1 cellular context compared by ENCODE assay signal in the genomic region with DNA sequence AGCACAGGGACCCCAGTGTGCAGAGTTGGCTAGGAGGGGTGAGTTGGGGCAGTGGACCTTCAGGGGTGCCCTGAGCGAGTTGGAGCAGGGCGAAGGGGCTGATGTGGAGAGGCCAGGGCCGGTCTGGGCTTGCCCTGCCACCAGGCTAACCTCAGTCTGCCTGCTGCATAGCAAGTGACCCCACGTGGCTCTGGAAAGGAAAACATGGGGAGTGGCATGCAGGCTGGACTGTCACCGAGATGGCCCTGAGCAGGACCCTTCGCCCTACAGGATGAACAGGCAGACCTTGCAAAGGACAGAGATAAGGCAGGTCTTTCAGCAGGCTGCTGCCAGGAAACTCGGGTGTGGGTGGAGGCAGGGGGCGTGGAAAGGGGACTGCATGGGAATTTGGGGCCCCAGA.
TF ChIP-seq lines count a peak whose summit lies in the region.

No MANE protein-coding gene starts in this region.

TF ChIP-seq in HepG2, 621 proteins besides CTCF, POLR2A, EP300 and RAD21 (continued from another document):
- TF ChIP-seq, protein P1, sequence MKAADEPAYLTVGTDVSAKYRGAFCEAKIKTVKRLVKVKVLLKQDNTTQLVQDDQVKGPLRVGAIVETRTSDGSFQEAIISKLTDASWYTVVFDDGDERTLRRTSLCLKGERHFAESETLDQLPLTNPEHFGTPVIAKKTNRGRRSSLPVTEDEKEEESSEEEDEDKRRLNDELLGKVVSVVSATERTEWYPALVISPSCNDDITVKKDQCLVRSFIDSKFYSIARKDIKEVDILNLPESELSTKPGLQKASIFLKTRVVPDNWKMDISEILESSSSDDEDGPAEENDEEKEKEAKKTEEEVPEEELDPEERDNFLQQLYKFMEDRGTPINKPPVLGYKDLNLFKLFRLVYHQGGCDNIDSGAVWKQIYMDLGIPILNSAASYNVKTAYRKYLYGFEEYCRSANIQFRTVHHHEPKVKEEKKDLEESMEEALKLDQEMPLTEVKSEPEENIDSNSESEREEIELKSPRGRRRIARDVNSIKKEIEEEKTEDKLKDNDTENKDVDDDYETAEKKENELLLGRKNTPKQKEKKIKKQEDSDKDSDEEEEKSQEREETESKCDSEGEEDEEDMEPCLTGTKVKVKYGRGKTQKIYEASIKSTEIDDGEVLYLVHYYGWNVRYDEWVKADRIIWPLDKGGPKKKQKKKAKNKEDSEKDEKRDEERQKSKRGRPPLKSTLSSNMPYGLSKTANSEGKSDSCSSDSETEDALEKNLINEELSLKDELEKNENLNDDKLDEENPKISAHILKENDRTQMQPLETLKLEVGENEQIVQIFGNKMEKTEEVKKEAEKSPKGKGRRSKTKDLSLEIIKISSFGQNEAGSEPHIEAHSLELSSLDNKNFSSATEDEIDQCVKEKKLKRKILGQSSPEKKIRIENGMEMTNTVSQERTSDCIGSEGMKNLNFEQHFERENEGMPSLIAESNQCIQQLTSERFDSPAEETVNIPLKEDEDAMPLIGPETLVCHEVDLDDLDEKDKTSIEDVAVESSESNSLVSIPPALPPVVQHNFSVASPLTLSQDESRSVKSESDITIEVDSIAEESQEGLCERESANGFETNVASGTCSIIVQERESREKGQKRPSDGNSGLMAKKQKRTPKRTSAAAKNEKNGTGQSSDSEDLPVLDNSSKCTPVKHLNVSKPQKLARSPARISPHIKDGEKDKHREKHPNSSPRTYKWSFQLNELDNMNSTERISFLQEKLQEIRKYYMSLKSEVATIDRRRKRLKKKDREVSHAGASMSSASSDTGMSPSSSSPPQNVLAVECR (CRISPR knock-in tag; IDR thresholded peaks at IDR 0.05; ENCODE audit: borderline replicate concordance) = peak; percentile 42; the same call in 1 of the 2 replicates
- TF ChIP-seq, protein P2, sequence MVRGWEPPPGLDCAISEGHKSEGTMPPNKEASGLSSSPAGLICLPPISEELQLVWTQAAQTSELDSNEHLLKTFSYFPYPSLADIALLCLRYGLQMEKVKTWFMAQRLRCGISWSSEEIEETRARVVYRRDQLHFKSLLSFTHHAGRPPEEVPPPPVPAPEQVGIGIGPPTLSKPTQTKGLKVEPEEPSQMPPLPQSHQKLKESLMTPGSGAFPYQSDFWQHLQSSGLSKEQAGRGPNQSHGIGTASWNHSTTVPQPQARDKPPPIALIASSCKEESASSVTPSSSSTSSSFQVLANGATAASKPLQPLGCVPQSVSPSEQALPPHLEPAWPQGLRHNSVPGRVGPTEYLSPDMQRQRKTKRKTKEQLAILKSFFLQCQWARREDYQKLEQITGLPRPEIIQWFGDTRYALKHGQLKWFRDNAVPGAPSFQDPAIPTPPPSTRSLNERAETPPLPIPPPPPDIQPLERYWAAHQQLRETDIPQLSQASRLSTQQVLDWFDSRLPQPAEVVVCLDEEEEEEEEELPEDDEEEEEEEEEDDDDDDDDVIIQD (CRISPR knock-in tag; IDR thresholded peaks at IDR 0.05; ENCODE audit: low read depth) = no peak
- TF ChIP-seq FOXA1 (IDR thresholded peaks at IDR 0.05) = no peak
- peak; percentile 45; the same call in 1 of the 2 replicates for TF ChIP-seq FOXA1 (CRISPR knock-in tag; IDR thresholded peaks at IDR 0.05)
- TF ChIP-seq, protein P3, sequence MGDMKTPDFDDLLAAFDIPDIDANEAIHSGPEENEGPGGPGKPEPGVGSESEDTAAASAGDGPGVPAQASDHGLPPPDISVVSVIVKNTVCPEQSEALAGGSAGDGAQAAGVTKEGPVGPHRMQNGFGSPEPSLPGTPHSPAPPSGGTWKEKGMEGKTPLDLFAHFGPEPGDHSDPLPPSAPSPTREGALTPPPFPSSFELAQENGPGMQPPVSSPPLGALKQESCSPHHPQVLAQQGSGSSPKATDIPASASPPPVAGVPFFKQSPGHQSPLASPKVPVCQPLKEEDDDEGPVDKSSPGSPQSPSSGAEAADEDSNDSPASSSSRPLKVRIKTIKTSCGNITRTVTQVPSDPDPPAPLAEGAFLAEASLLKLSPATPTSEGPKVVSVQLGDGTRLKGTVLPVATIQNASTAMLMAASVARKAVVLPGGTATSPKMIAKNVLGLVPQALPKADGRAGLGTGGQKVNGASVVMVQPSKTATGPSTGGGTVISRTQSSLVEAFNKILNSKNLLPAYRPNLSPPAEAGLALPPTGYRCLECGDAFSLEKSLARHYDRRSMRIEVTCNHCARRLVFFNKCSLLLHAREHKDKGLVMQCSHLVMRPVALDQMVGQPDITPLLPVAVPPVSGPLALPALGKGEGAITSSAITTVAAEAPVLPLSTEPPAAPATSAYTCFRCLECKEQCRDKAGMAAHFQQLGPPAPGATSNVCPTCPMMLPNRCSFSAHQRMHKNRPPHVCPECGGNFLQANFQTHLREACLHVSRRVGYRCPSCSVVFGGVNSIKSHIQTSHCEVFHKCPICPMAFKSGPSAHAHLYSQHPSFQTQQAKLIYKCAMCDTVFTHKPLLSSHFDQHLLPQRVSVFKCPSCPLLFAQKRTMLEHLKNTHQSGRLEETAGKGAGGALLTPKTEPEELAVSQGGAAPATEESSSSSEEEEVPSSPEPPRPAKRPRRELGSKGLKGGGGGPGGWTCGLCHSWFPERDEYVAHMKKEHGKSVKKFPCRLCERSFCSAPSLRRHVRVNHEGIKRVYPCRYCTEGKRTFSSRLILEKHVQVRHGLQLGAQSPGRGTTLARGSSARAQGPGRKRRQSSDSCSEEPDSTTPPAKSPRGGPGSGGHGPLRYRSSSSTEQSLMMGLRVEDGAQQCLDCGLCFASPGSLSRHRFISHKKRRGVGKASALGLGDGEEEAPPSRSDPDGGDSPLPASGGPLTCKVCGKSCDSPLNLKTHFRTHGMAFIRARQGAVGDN (CRISPR knock-in tag; IDR thresholded peaks at IDR 0.05) = peak; percentile 77
- TF ChIP-seq, protein P4, sequence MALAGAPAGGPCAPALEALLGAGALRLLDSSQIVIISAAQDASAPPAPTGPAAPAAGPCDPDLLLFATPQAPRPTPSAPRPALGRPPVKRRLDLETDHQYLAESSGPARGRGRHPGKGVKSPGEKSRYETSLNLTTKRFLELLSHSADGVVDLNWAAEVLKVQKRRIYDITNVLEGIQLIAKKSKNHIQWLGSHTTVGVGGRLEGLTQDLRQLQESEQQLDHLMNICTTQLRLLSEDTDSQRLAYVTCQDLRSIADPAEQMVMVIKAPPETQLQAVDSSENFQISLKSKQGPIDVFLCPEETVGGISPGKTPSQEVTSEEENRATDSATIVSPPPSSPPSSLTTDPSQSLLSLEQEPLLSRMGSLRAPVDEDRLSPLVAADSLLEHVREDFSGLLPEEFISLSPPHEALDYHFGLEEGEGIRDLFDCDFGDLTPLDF (CRISPR knock-in tag; IDR thresholded peaks at IDR 0.05) = no peak
- TF ChIP-seq SALL1 (CRISPR knock-in tag; IDR thresholded peaks at IDR 0.05) = peak; percentile 42; the same call in 1 of the 2 replicates
- TF ChIP-seq, protein P5, sequence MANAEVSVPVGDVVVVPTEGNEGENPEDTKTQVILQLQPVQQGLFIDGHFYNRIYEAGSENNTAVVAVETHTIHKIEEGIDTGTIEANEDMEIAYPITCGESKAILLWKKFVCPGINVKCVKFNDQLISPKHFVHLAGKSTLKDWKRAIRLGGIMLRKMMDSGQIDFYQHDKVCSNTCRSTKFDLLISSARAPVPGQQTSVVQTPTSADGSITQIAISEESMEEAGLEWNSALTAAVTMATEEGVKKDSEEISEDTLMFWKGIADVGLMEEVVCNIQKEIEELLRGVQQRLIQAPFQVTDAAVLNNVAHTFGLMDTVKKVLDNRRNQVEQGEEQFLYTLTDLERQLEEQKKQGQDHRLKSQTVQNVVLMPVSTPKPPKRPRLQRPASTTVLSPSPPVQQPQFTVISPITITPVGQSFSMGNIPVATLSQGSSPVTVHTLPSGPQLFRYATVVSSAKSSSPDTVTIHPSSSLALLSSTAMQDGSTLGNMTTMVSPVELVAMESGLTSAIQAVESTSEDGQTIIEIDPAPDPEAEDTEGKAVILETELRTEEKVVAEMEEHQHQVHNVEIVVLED (CRISPR knock-in tag; IDR thresholded peaks at IDR 0.05; ENCODE audit: borderline replicate concordance) = no peak
- TF ChIP-seq ZNF136 (CRISPR knock-in tag; IDR thresholded peaks at IDR 0.05; ENCODE audit: low read depth) = no peak
- TF ChIP-seq, protein P6, sequence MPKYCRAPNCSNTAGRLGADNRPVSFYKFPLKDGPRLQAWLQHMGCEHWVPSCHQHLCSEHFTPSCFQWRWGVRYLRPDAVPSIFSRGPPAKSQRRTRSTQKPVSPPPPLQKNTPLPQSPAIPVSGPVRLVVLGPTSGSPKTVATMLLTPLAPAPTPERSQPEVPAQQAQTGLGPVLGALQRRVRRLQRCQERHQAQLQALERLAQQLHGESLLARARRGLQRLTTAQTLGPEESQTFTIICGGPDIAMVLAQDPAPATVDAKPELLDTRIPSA (CRISPR knock-in tag; IDR thresholded peaks at IDR 0.05; ENCODE audit: borderline replicate concordance) = no peak
- TF ChIP-seq, protein P7, sequence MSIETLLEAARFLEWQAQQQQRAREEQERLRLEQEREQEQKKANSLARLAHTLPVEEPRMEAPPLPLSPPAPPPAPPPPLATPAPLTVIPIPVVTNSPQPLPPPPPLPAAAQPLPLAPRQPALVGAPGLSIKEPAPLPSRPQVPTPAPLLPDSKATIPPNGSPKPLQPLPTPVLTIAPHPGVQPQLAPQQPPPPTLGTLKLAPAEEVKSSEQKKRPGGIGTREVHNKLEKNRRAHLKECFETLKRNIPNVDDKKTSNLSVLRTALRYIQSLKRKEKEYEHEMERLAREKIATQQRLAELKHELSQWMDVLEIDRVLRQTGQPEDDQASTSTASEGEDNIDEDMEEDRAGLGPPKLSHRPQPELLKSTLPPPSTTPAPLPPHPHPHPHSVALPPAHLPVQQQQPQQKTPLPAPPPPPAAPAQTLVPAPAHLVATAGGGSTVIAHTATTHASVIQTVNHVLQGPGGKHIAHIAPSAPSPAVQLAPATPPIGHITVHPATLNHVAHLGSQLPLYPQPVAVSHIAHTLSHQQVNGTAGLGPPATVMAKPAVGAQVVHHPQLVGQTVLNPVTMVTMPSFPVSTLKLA (IDR thresholded peaks at IDR 0.05) = peak; percentile 75
- 0 out of 2 replicates have a peak, but pooled peaks have one; percentile 13 for TF ChIP-seq FOXA3 (CRISPR knock-in tag; IDR thresholded peaks at IDR 0.05)
- TF ChIP-seq HNF4A (CRISPR knock-in tag; IDR thresholded peaks at IDR 0.05) = peak; percentile 43
- TF ChIP-seq, protein P8, sequence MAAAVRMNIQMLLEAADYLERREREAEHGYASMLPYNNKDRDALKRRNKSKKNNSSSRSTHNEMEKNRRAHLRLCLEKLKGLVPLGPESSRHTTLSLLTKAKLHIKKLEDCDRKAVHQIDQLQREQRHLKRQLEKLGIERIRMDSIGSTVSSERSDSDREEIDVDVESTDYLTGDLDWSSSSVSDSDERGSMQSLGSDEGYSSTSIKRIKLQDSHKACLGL (CRISPR knock-in tag; IDR thresholded peaks at IDR 0.05) = 0 out of 2 replicates have a peak, but pooled peaks have one; percentile 50
- TF ChIP-seq, protein P9, sequence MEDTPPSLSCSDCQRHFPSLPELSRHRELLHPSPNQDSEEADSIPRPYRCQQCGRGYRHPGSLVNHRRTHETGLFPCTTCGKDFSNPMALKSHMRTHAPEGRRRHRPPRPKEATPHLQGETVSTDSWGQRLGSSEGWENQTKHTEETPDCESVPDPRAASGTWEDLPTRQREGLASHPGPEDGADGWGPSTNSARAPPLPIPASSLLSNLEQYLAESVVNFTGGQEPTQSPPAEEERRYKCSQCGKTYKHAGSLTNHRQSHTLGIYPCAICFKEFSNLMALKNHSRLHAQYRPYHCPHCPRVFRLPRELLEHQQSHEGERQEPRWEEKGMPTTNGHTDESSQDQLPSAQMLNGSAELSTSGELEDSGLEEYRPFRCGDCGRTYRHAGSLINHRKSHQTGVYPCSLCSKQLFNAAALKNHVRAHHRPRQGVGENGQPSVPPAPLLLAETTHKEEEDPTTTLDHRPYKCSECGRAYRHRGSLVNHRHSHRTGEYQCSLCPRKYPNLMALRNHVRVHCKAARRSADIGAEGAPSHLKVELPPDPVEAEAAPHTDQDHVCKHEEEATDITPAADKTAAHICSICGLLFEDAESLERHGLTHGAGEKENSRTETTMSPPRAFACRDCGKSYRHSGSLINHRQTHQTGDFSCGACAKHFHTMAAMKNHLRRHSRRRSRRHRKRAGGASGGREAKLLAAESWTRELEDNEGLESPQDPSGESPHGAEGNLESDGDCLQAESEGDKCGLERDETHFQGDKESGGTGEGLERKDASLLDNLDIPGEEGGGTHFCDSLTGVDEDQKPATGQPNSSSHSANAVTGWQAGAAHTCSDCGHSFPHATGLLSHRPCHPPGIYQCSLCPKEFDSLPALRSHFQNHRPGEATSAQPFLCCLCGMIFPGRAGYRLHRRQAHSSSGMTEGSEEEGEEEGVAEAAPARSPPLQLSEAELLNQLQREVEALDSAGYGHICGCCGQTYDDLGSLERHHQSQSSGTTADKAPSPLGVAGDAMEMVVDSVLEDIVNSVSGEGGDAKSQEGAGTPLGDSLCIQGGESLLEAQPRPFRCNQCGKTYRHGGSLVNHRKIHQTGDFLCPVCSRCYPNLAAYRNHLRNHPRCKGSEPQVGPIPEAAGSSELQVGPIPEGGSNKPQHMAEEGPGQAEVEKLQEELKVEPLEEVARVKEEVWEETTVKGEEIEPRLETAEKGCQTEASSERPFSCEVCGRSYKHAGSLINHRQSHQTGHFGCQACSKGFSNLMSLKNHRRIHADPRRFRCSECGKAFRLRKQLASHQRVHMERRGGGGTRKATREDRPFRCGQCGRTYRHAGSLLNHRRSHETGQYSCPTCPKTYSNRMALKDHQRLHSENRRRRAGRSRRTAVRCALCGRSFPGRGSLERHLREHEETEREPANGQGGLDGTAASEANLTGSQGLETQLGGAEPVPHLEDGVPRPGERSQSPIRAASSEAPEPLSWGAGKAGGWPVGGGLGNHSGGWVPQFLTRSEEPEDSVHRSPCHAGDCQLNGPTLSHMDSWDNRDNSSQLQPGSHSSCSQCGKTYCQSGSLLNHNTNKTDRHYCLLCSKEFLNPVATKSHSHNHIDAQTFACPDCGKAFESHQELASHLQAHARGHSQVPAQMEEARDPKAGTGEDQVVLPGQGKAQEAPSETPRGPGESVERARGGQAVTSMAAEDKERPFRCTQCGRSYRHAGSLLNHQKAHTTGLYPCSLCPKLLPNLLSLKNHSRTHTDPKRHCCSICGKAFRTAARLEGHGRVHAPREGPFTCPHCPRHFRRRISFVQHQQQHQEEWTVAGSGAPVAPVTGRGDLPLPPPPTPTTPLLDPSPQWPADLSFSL (CRISPR knock-in tag; IDR thresholded peaks at IDR 0.05) = no peak
- TF ChIP-seq, protein P10, sequence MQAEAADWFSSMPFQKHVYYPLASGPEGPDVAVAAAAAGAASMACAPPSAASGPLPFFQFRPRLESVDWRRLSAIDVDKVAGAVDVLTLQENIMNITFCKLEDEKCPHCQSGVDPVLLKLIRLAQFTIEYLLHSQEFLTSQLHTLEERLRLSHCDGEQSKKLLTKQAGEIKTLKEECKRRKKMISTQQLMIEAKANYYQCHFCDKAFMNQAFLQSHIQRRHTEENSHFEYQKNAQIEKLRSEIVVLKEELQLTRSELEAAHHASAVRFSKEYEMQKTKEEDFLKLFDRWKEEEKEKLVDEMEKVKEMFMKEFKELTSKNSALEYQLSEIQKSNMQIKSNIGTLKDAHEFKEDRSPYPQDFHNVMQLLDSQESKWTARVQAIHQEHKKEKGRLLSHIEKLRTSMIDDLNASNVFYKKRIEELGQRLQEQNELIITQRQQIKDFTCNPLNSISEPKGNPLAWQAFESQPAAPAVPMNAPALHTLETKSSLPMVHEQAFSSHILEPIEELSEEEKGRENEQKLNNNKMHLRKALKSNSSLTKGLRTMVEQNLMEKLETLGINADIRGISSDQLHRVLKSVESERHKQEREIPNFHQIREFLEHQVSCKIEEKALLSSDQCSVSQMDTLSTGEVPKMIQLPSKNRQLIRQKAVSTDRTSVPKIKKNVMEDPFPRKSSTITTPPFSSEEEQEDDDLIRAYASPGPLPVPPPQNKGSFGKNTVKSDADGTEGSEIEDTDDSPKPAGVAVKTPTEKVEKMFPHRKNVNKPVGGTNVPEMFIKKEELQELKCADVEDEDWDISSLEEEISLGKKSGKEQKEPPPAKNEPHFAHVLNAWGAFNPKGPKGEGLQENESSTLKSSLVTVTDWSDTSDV (CRISPR knock-in tag; IDR thresholded peaks at IDR 0.05) = no peak
- no peak for TF ChIP-seq GFI1 (CRISPR knock-in tag; IDR thresholded peaks at IDR 0.05; ENCODE audit: borderline replicate concordance)
